Comparison of ENCODE assay signal across 1 cellular context in genomic region chr10:84460520-84460919, GRCh38.
TF ChIP-seq lines count a peak whose summit lies in the region.

No MANE protein-coding gene starts in this region.

TF ChIP-seq in H1, 55 proteins besides CTCF, POLR2A, EP300 and RAD21 (continued from another document):
- TF ChIP-seq, protein P1, sequence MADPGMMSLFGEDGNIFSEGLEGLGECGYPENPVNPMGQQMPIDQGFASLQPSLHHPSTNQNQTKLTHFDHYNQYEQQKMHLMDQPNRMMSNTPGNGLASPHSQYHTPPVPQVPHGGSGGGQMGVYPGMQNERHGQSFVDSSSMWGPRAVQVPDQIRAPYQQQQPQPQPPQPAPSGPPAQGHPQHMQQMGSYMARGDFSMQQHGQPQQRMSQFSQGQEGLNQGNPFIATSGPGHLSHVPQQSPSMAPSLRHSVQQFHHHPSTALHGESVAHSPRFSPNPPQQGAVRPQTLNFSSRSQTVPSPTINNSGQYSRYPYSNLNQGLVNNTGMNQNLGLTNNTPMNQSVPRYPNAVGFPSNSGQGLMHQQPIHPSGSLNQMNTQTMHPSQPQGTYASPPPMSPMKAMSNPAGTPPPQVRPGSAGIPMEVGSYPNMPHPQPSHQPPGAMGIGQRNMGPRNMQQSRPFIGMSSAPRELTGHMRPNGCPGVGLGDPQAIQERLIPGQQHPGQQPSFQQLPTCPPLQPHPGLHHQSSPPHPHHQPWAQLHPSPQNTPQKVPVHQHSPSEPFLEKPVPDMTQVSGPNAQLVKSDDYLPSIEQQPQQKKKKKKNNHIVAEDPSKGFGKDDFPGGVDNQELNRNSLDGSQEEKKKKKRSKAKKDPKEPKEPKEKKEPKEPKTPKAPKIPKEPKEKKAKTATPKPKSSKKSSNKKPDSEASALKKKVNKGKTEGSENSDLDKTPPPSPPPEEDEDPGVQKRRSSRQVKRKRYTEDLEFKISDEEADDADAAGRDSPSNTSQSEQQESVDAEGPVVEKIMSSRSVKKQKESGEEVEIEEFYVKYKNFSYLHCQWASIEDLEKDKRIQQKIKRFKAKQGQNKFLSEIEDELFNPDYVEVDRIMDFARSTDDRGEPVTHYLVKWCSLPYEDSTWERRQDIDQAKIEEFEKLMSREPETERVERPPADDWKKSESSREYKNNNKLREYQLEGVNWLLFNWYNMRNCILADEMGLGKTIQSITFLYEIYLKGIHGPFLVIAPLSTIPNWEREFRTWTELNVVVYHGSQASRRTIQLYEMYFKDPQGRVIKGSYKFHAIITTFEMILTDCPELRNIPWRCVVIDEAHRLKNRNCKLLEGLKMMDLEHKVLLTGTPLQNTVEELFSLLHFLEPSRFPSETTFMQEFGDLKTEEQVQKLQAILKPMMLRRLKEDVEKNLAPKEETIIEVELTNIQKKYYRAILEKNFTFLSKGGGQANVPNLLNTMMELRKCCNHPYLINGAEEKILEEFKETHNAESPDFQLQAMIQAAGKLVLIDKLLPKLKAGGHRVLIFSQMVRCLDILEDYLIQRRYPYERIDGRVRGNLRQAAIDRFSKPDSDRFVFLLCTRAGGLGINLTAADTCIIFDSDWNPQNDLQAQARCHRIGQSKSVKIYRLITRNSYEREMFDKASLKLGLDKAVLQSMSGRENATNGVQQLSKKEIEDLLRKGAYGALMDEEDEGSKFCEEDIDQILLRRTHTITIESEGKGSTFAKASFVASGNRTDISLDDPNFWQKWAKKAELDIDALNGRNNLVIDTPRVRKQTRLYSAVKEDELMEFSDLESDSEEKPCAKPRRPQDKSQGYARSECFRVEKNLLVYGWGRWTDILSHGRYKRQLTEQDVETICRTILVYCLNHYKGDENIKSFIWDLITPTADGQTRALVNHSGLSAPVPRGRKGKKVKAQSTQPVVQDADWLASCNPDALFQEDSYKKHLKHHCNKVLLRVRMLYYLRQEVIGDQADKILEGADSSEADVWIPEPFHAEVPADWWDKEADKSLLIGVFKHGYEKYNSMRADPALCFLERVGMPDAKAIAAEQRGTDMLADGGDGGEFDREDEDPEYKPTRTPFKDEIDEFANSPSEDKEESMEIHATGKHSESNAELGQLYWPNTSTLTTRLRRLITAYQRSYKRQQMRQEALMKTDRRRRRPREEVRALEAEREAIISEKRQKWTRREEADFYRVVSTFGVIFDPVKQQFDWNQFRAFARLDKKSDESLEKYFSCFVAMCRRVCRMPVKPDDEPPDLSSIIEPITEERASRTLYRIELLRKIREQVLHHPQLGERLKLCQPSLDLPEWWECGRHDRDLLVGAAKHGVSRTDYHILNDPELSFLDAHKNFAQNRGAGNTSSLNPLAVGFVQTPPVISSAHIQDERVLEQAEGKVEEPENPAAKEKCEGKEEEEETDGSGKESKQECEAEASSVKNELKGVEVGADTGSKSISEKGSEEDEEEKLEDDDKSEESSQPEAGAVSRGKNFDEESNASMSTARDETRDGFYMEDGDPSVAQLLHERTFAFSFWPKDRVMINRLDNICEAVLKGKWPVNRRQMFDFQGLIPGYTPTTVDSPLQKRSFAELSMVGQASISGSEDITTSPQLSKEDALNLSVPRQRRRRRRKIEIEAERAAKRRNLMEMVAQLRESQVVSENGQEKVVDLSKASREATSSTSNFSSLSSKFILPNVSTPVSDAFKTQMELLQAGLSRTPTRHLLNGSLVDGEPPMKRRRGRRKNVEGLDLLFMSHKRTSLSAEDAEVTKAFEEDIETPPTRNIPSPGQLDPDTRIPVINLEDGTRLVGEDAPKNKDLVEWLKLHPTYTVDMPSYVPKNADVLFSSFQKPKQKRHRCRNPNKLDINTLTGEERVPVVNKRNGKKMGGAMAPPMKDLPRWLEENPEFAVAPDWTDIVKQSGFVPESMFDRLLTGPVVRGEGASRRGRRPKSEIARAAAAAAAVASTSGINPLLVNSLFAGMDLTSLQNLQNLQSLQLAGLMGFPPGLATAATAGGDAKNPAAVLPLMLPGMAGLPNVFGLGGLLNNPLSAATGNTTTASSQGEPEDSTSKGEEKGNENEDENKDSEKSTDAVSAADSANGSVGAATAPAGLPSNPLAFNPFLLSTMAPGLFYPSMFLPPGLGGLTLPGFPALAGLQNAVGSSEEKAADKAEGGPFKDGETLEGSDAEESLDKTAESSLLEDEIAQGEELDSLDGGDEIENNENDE (IDR thresholded peaks at IDR 0.05; ENCODE audit: insufficient replicate concordance, low read length) = no peak
- TF ChIP-seq TEAD4 (IDR thresholded peaks at IDR 0.05; ENCODE audit: low read depth, low read length) (no peak), CHD1 (IDR thresholded peaks at IDR 0.05; ENCODE audit: low read depth, low read length) (no peak), SIRT6 (IDR thresholded peaks at IDR 0.05; ENCODE audit: low read length) (no peak), GABPA (IDR thresholded peaks at IDR 0.05; ENCODE audit: borderline replicate concordance, insufficient read depth, low read length) (no peak), RNF2 (IDR thresholded peaks at IDR 0.05; ENCODE audit: borderline replicate concordance, low read depth, low read length, missing control alignments, poor library complexity, severe bottlenecking) (no peak), KDM1A (IDR thresholded peaks at IDR 0.05; ENCODE audit: borderline replicate concordance, low read length) (no peak), POU5F1 (IDR thresholded peaks at IDR 0.05; ENCODE audit: low read depth, low read length) (no peak), SP1 (IDR thresholded peaks at IDR 0.05; ENCODE audit: low read depth, low read length) (no peak), SUZ12 (IDR thresholded peaks at IDR 0.05; ENCODE audit: low read length) (no peak), BRCA1 (IDR thresholded peaks at IDR 0.05; ENCODE audit: low read depth, low read length) (no peak), HDAC6 (IDR thresholded peaks at IDR 0.05; ENCODE audit: low read depth, low read length) (no peak), USF2 (IDR thresholded peaks at IDR 0.05; ENCODE audit: low read length) (no peak), HDAC2 (IDR thresholded peaks at IDR 0.05; ENCODE audit: borderline replicate concordance in 1 of 2, low read depth in 2 of 2, low read length in 2 of 2) (no peak), SP2 (IDR thresholded peaks at IDR 0.05; ENCODE audit: low read length) (no peak), NRF1 (IDR thresholded peaks at IDR 0.05; ENCODE audit: low read depth, low read length) (no peak), CBX5 (IDR thresholded peaks at IDR 0.05; ENCODE audit: low read depth, low read length) (no peak)
